8 cellular contexts compared by ENCODE assay signal in genomic region chr3:141311496-141312358, GRCh38. TPM values are rescaled to one million over a fixed set of nuclear protein-coding genes. Genes with fewer than 3 reads are reported as not detected.
DNase-seq lines count a peak whose midpoint lies in the region; ATAC-seq, FAIRE-seq and TF ChIP-seq lines count a peak whose summit lies in the region.

No MANE protein-coding gene starts in this region.

- ATAC-seq in GM21390 (IDR thresholded peaks at IDR 0.05; ENCODE audit: unreplicated experiment): peak; percentile 98

- peak overlapping the region; percentile 67 for H3K9ac ChIP-seq in HUES48 (ENCODE audit: low read depth, low read length)
- peak overlapping the region; percentile 88 for H3K9ac ChIP-seq in NT2/D1 (ENCODE audit: insufficient read length, low read depth)
- H3K9ac ChIP-seq in endothelial cell of umbilical vein (replicated peaks; ENCODE audit: extremely low read depth, insufficient read depth, low read length): peak overlapping the region; percentile 14

- TF ChIP-seq POLR2A in endothelial cell of umbilical vein (IDR thresholded peaks at IDR 0.05; ENCODE audit: low read depth, low read length): peak; percentile 76

- H3K4me3 ChIP-seq in HUES48 (ENCODE audit: low read depth, low read length): peak overlapping the region; percentile 93
- H3K4me3 ChIP-seq in NT2/D1 (ENCODE audit: insufficient read length, low read depth): peak overlapping the region; percentile 92
- H3K4me3 ChIP-seq in endothelial cell of umbilical vein (replicated peaks in 1 of 3; ENCODE audit: insufficient read depth in 1 of 3, low read depth in 1 of 3, low read length in 3 of 3): peak overlapping the region; percentile 1 to 65 (median 49)

- H3K4me2 ChIP-seq in endothelial cell of umbilical vein (ENCODE audit: insufficient read depth, low read length): peak overlapping the region; percentile 77

- H4K20me1 ChIP-seq in endothelial cell of umbilical vein (replicated peaks; ENCODE audit: control insufficient read depth, extremely low read depth, insufficient read depth, low read length): no peaks in the 10 kb centered on the region

- H3K27me3 ChIP-seq in HUES48 (ENCODE audit: control insufficient read depth, insufficient read depth, low read length): peaks cover 9% of the 10 kb centered on the region; the same call in 1 of the 2 replicates
- H3K27me3 ChIP-seq in NT2/D1 (ENCODE audit: insufficient read depth, insufficient read length): peaks cover 5% of the 10 kb centered on the region
- no peaks in the 10 kb centered on the region for H3K27me3 ChIP-seq in endothelial cell of umbilical vein (ENCODE audit: control insufficient read depth in 2 of 2, insufficient read depth in 2 of 2, low read length in 2 of 2)

- H3K4me1 ChIP-seq in HUES48 (ENCODE audit: control insufficient read depth, insufficient read depth, low read length) (peaks cover 3% of the 10 kb centered on the region; the same call in 1 of the 2 replicates), NT2/D1 (ENCODE audit: insufficient read depth, insufficient read length) (no peaks in the 10 kb centered on the region), endothelial cell of umbilical vein (ENCODE audit: control insufficient read depth, extremely low read depth, insufficient read depth, low read length) (peaks cover 11% of the 10 kb centered on the region)

- dilution Hi-C loops in endothelial cell of umbilical vein (cut with MboI; ENCODE audit: extremely low pct_ligation_motif_present, low sequenced_read_pairs): no loop called here

- FAIRE-seq in D721Med (lab: Jason Lieb, UNC) (no peak), endothelial cell of umbilical vein (lab: Jason Lieb, UNC) (peak; percentile 100)

- TF ChIP-seq CTCF in D721Med (IDR thresholded peaks at IDR 0.05; ENCODE audit: insufficient read depth, missing control alignments) (peak; percentile 75), endothelial cell of umbilical vein (IDR thresholded peaks at IDR 0.05; ENCODE audit: extremely low read depth in 1 of 2, insufficient read depth in 1 of 2, low read depth in 1 of 2, low read length in 2 of 2) (peak; percentile 80 to 86)

- no peaks in the 10 kb centered on the region for H3K36me3 ChIP-seq in HUES48 (ENCODE audit: control insufficient read depth, insufficient read depth, low read length)
- no peaks in the 10 kb centered on the region for H3K36me3 ChIP-seq in NT2/D1 (ENCODE audit: insufficient read depth, insufficient read length, low read length)
- no peaks in the 10 kb centered on the region for H3K36me3 ChIP-seq in endothelial cell of umbilical vein (ENCODE audit: control insufficient read depth in 2 of 2, extremely low read depth in 1 of 2, insufficient read depth in 2 of 2, low read length in 2 of 2)

- H2AFZ ChIP-seq in endothelial cell of umbilical vein (ENCODE audit: low read depth, low read length): peak overlapping the region; percentile 86

- no peaks in the 10 kb centered on the region for H3K9me3 ChIP-seq in HUES48 (ENCODE audit: control insufficient read depth, insufficient read depth, low read length)
- H3K9me3 ChIP-seq in NT2/D1 (ENCODE audit: insufficient read depth, low read length): no peaks in the 10 kb centered on the region
- no peaks in the 10 kb centered on the region for H3K9me3 ChIP-seq in endothelial cell of umbilical vein (replicated peaks; ENCODE audit: control insufficient read depth, insufficient read depth, low read length)

- intact Hi-C loops in endothelial cell of umbilical vein (cut with micrococcal nuclease): loop anchor here (1.0 to 2.0 kb wide), 9 partner anchors 19 to 249 kb away; partner anchors contain the start of gene ZBTB38

- DNase-seq in D721Med (ENCODE audit: insufficient read length, low spot score) (peak; percentile 97), NT2/D1 (ENCODE audit: low read depth, low spot score) (peak; percentile 97), endothelial cell of umbilical vein (ENCODE audit: low read depth, low spot score) (peak; percentile 97), middle frontal gyrus (ENCODE audit: extremely low spot score, low spot score) (peak; percentile 94)
- peak; percentile 96 for DNase-seq in activated CD8-positive, alpha-beta memory T cell treated with anti-CD3 and anti-CD28 coated beads, Interleukin-2, amount 50 U/mL, for 4 hours
- peak; percentile 95 to 98 for DNase-seq in stimulated activated CD8-positive, alpha-beta memory T cell treated with anti-CD3 and anti-CD28 coated beads, Interleukin-2, amount 100 ng/mL, for 48 hours (ENCODE audit: low read depth in 2 of 2)

- H3K27ac ChIP-seq in HUES48 (ENCODE audit: low read depth, low read length) (no peak overlapping the region), endothelial cell of umbilical vein (ENCODE audit: insufficient read depth, low read depth, low read length) (peak overlapping the region; percentile 57)

- BruUV-seq in endothelial cell of umbilical vein (replicated peaks; lab: Mats Ljungman, UMichigan): TSS peak; percentile 96

- POLR2A ChIA-PET in endothelial cell of umbilical vein (lab: Charles Lee): interaction anchor here (0.9 to 1.3 kb wide), 2 partner anchors 80 to 140 kb away, joined by 3 to 4 read pairs; partner anchors contain the start of gene PXYLP1

- H3K79me2 ChIP-seq in endothelial cell of umbilical vein (ENCODE audit: control insufficient read depth, insufficient read depth, low read length): no peaks in the 10 kb centered on the region

- CTCF ChIA-PET in endothelial cell of umbilical vein (lab: Charles Lee): interaction anchor here (0.6 to 5.6 kb wide), 41 partner anchors 9 to 295 kb away, joined by 3 to 165 read pairs (median 6); partner anchors contain the start of genes PXYLP1 and ZBTB38

- no peaks in the 10 kb centered on the region for H3K9me1 ChIP-seq in endothelial cell of umbilical vein (replicated peaks; ENCODE audit: control insufficient read depth, extremely low read depth, insufficient read depth, low read length)

TF ChIP-seq in endothelial cell of umbilical vein, 7 proteins besides CTCF, POLR2A, EP300 and RAD21:
- no peak for TF ChIP-seq MAX (IDR thresholded peaks at IDR 0.05; ENCODE audit: insufficient read depth, insufficient read length)
- TF ChIP-seq POLR2AphosphoS5 (IDR thresholded peaks at IDR 0.05; ENCODE audit: insufficient read depth, low read depth, low read length): peak; percentile 95

RNA-seq across cellular contexts. Expression of gene ZBTB38, which starts 56.6 kb away (rescaled TPM):
- 83.4 and 85.2 TPM in 2 replicates for total RNA-seq in endothelial cell of umbilical vein
- polyA plus RNA-seq in endothelial cell of umbilical vein: 25.5 and 31.1 TPM in 2 replicates
- polyA plus RNA-seq in endothelial cell of umbilical vein (2011; cell fraction: cytosol; rRNA removed): 30.2 and 30.5 TPM in 2 replicates
- 57.4 and 59.3 TPM in 2 replicates for polyA plus RNA-seq in endothelial cell of umbilical vein (2011; cell fraction: nucleus; rRNA removed)
- polyA plus RNA-seq in endothelial cell of umbilical vein (2012): 58.5 and 77.2 TPM in 2 replicates
- polyA minus RNA-seq in endothelial cell of umbilical vein: 130 and 159 TPM in 2 replicates
- polyA minus RNA-seq in endothelial cell of umbilical vein (2011; cell fraction: cytosol; rRNA and poly(A)+ RNA removed): 30.9 TPM
- 158 and 229 TPM in 2 replicates for polyA minus RNA-seq in endothelial cell of umbilical vein (2011; cell fraction: nucleus; rRNA and poly(A)+ RNA removed)

Comparison
In these comparisons a context has a peak if more than half of its experiments do, and no peak if none do; other contexts are left out.
1. H3K9ac ChIP-seq: peak in every context shown above with its lines; median percentile 88 in NT2/D1; 67 in HUES48; 14 in endothelial cell of umbilical vein.